Comparison of ENCODE assay signal across 9 cellular contexts in genomic region chr16:11100239-11100750, GRCh38.
DNase-seq lines count a peak whose midpoint lies in the region; ATAC-seq, FAIRE-seq and TF ChIP-seq lines count a peak whose summit lies in the region.
"Had no signal": no experiment of that assay in that cellular context is flagged by ENCODE, and none has a peak within 500 bp of the region (broad histone marks: within the 10 kb centered on the region; RNA-seq: fewer than 3 reads in every experiment).

No MANE protein-coding gene starts in this region.

- H3K27me3 Mint-ChIP-seq in astrocyte (ENCODE audit: low read depth, unreplicated experiment) = no peaks in the 10 kb centered on the region
- no peaks in the 10 kb centered on the region for H3K27me3 Mint-ChIP-seq in stimulated activated naive B cell treated with anti-CD40 and anti-IgM and Interleukin-4, amounts not matched to agents 10 μg/mL and 1 μg/mL and 100 μg/mL, for 72 hours

- H3K4me3 Mint-ChIP-seq in astrocyte (ENCODE audit: unreplicated experiment) = peak overlapping the region; percentile 50
- peak overlapping the region; percentile 48 to 60 for H3K4me3 Mint-ChIP-seq in stimulated activated naive B cell treated with anti-CD40 and anti-IgM and Interleukin-4, amounts not matched to agents 10 μg/mL and 1 μg/mL and 100 μg/mL, for 72 hours

- FAIRE-seq in astrocyte (lab: Jason Lieb, UNC) (peak; percentile 23), kidney (lab: Jason Lieb, UNC) (no peak)

- intact Hi-C loops in Right ventricle myocardium inferior (cut with DNase I) = loop anchor here (5.0 kb wide), 2 partner anchors 37 to 128 kb away; no protein-coding TSS in a partner anchor
- intact Hi-C loops in cardiac septum (cut with DNase I) = loop anchor here (5.0 kb wide), 1 partner anchor 62 kb away; no protein-coding TSS in a partner anchor
- intact Hi-C loops in kidney (cut with DNase I) = no loop called here

- H3K4me1 Mint-ChIP-seq in astrocyte (ENCODE audit: low read depth, unreplicated experiment) = peaks cover 37% of the 10 kb centered on the region
- H3K4me1 Mint-ChIP-seq in stimulated activated naive B cell treated with anti-CD40 and anti-IgM and Interleukin-4, amounts not matched to agents 10 μg/mL and 1 μg/mL and 100 μg/mL, for 72 hours = peaks cover 48 to 85% of the 10 kb centered on the region in 2 donors

- H3K9ac ChIP-seq in astrocyte (ENCODE audit: low read length) (peak overlapping the region; percentile 74), kidney (ENCODE audit: low read length in 2 of 2) (peak overlapping the region in 1 of 2 donors; percentile 7)

- H3K27me3 ChIP-seq in astrocyte (ENCODE audit: insufficient read depth, low read length) = no peaks in the 10 kb centered on the region
- H3K27me3 ChIP-seq: adrenal gland had no signal

- H3K79me2 ChIP-seq in astrocyte (ENCODE audit: insufficient read depth, low read length) = no peaks in the 10 kb centered on the region

- H4K20me1 ChIP-seq in astrocyte (ENCODE audit: insufficient read depth, low read length) = no peaks in the 10 kb centered on the region

- ATAC-seq in Right ventricle myocardium inferior = peak; percentile 60
- ATAC-seq in stimulated activated naive B cell treated with anti-CD40 and anti-IgM and Interleukin-4, amounts not matched to agents 10 μg/mL and 1 μg/mL and 100 μg/mL, for 72 hours (replicated peaks) = peak; percentile 30 to 38
- no peak for ATAC-seq in GM21515 (IDR thresholded peaks at IDR 0.05; ENCODE audit: unreplicated experiment)

- H3K36me3 Mint-ChIP-seq in astrocyte (ENCODE audit: low read depth, unreplicated experiment) = peaks cover 6% of the 10 kb centered on the region
- peaks cover 49 to 68% of the 10 kb centered on the region in 2 donors for H3K36me3 Mint-ChIP-seq in stimulated activated naive B cell treated with anti-CD40 and anti-IgM and Interleukin-4, amounts not matched to agents 10 μg/mL and 1 μg/mL and 100 μg/mL, for 72 hours

- peaks cover 42% of the 10 kb centered on the region for H3K4me1 ChIP-seq in astrocyte (ENCODE audit: insufficient read depth, low read length)
- H3K4me1 ChIP-seq in kidney (ENCODE audit: control insufficient read depth in 1 of 2, insufficient read depth in 1 of 2, low read depth in 1 of 2, low read length in 2 of 2) = peaks cover 29 to 45% of the 10 kb centered on the region in 2 donors

- H3K9me3 Mint-ChIP-seq in astrocyte (ENCODE audit: unreplicated experiment) = no peaks in the 10 kb centered on the region
- H3K9me3 Mint-ChIP-seq in stimulated activated naive B cell treated with anti-CD40 and anti-IgM and Interleukin-4, amounts not matched to agents 10 μg/mL and 1 μg/mL and 100 μg/mL, for 72 hours = no peaks in the 10 kb centered on the region

- H3K36me3 ChIP-seq in KOPT-K1 (ENCODE audit: insufficient read depth, low read length) (no peaks in the 10 kb centered on the region), astrocyte (ENCODE audit: insufficient read depth, low read length) (no peaks in the 10 kb centered on the region), kidney (ENCODE audit: control insufficient read depth in 1 of 2, insufficient read depth in 2 of 2, low read length in 2 of 2) (no peaks in the 10 kb centered on the region)
- H3K36me3 ChIP-seq: adrenal gland had no signal

- H2AFZ ChIP-seq in astrocyte (ENCODE audit: low read depth, low read length) = no peak overlapping the region

- H3K4me2 ChIP-seq in astrocyte (ENCODE audit: low read length) = peak overlapping the region; percentile 61

- DNase-seq in Right ventricle myocardium inferior (ENCODE audit: missing footprints) (no peak), cardiac septum (ENCODE audit: low spot score) (no peak), astrocyte (ENCODE audit: low read depth) (peak; percentile 99), kidney (no peak), NOMO-1 (lab: John Stamatoyannopoulos, UW; ENCODE audit: unreplicated experiment in 2 of 2) (no peak)
- no peak for DNase-seq in stimulated activated naive B cell treated with anti-CD40 and anti-IgM and Interleukin-4, amounts not matched to agents 10 μg/mL and 1 μg/mL and 100 μg/mL, for 72 hours

- peak overlapping the region; percentile 100 for H3K27ac ChIP-seq in KOPT-K1 (ENCODE audit: low read depth, low read length, poor library complexity, severe bottlenecking)
- H3K27ac ChIP-seq in astrocyte (ENCODE audit: low read depth, low read length) = peak overlapping the region; percentile 94
- H3K27ac ChIP-seq in kidney (ENCODE audit: low read depth in 2 of 2, low read length in 2 of 2) = peak overlapping the region; percentile 28 to 58

- H3K4me3 ChIP-seq in astrocyte (ENCODE audit: insufficient read depth, low read depth, low read length) (no peak overlapping the region), kidney (ENCODE audit: low read length in 2 of 2) (no peak overlapping the region)
- H3K4me3 ChIP-seq: adrenal gland had no signal

- H3K9me3 ChIP-seq in KOPT-K1 (ENCODE audit: insufficient read depth, low read length, poor library complexity, severe bottlenecking) (no peaks in the 10 kb centered on the region), astrocyte (ENCODE audit: insufficient read depth, low read depth, low read length) (no peaks in the 10 kb centered on the region), kidney (ENCODE audit: control insufficient read depth in 1 of 2, low read length in 2 of 2) (no peaks in the 10 kb centered on the region)
- H3K9me3 ChIP-seq: adrenal gland had no signal

- H3K27ac Mint-ChIP-seq in astrocyte (ENCODE audit: unreplicated experiment) = peak overlapping the region; percentile 87
- peak overlapping the region; percentile 92 for H3K27ac Mint-ChIP-seq in stimulated activated naive B cell treated with anti-CD40 and anti-IgM and Interleukin-4, amounts not matched to agents 10 μg/mL and 1 μg/mL and 100 μg/mL, for 72 hours

- peak; percentile 55 for TF ChIP-seq CTCF in astrocyte (IDR thresholded peaks at IDR 0.05; ENCODE audit: insufficient read depth, low read depth, low read length)
- peak; percentile 20 for TF ChIP-seq CTCF in kidney (IDR thresholded peaks at IDR 0.05; ENCODE audit: borderline replicate concordance, extremely low read depth, insufficient read depth)

Comparison
In these comparisons a context has a peak if more than half of its experiments do, and no peak if none do; other contexts are left out.
1. H3K27ac ChIP-seq: peak in every context shown above with its lines; median percentile 100 in KOPT-K1; 94 in astrocyte; 43 in kidney.